9 cellular contexts compared by ENCODE assay signal in genomic region chr18:8703781-8704301, GRCh38. TPM values are rescaled to one million over a fixed set of nuclear protein-coding genes. Genes with fewer than 3 reads are reported as not detected.
DNase-seq lines count a peak whose midpoint lies in the region; ATAC-seq lines count a peak whose summit lies in the region.
"Had no signal": no experiment of that assay in that cellular context is flagged by ENCODE, and none has a peak within 500 bp of the region (broad histone marks: within the 10 kb centered on the region; RNA-seq: fewer than 3 reads in every experiment).

No MANE protein-coding gene starts in this region.

- no peaks in the 10 kb centered on the region for H3K9me3 Mint-ChIP-seq in activated naive CD8-positive, alpha-beta T cell treated with anti-CD3 and anti-CD28 coated beads for 36 hours

- H3K27ac ChIP-seq in temporal lobe (ENCODE audit: low read depth, low read length), result peak overlapping the region; percentile 69

- H3K27ac Mint-ChIP-seq in activated naive CD8-positive, alpha-beta T cell treated with anti-CD3 and anti-CD28 coated beads for 36 hours, result no peak overlapping the region

- peak overlapping the region; percentile 83 for H3K4me3 Mint-ChIP-seq in activated naive CD8-positive, alpha-beta T cell treated with anti-CD3 and anti-CD28 coated beads for 36 hours

- no peak for ATAC-seq in HG02759 (IDR thresholded peaks at IDR 0.05; ENCODE audit: unreplicated experiment)

- peaks cover 12% of the 10 kb centered on the region for H3K4me1 Mint-ChIP-seq in activated naive CD8-positive, alpha-beta T cell treated with anti-CD3 and anti-CD28 coated beads for 36 hours

- no peaks in the 10 kb centered on the region for H3K36me3 Mint-ChIP-seq in activated naive CD8-positive, alpha-beta T cell treated with anti-CD3 and anti-CD28 coated beads for 36 hours

- H3K27me3 Mint-ChIP-seq in activated naive CD8-positive, alpha-beta T cell treated with anti-CD3 and anti-CD28 coated beads for 36 hours, result peaks cover 64% of the 10 kb centered on the region

- peak; percentile 22 for DNase-seq in activated T-cell treated with anti-CD3 and anti-CD28 coated beads, Interleukin-2, amount 50 U/mL, for 1 hour
- no peak for DNase-seq in activated T-cell treated with anti-CD3 and anti-CD28 coated beads, Interleukin-2, amount 50 U/mL, for 48 hours
- DNase-seq in activated naive CD8-positive, alpha-beta T cell treated with anti-CD3 and anti-CD28 coated beads for 36 hours, result no peak
- peak; percentile 37 for DNase-seq in left kidney (ENCODE audit: low read depth, low spot score)
- DNase-seq in inferior parietal cortex (ENCODE audit: extremely low spot score), result no peak
- DNase-seq in effector CD4-positive, alpha-beta T cell, result no peak
- DNase-seq: NCI-H1105 had no signal

RNA-seq across cellular contexts. Expression of gene MTCL1, which starts 1.5 kb away (rescaled TPM):
- under 1 TPM; 0.14 to 0.43 TPM for total RNA-seq in activated naive CD8-positive, alpha-beta T cell treated with anti-CD3 and anti-CD28 coated beads for 36 hours
- total RNA-seq in temporal lobe, result 14.5 TPM

Comparison
In these comparisons a context has a peak if more than half of its experiments do, and no peak if none do; other contexts are left out.
1. DNase-seq: peak in activated T-cell treated with anti-CD3 and anti-CD28 coated beads, Interleukin-2, amount 50 U/mL, for 1 hour (single experiment) and left kidney (single experiment); none in activated T-cell treated with anti-CD3 and anti-CD28 coated beads, Interleukin-2, amount 50 U/mL, for 48 hours (0 of 2), activated naive CD8-positive, alpha-beta T cell treated with anti-CD3 and anti-CD28 coated beads for 36 hours (single experiment), inferior parietal cortex (single experiment) and effector CD4-positive, alpha-beta T cell (single experiment).
2. RNA of gene MTCL1, which starts 1.5 kb away (total RNA-seq): 14.5 TPM in temporal lobe (single experiment); 0.14 to 0.43 TPM in activated naive CD8-positive, alpha-beta T cell treated with anti-CD3 and anti-CD28 coated beads for 36 hours; every median in the first group is over 10 times any median in the second.